In the genomic region with DNA sequence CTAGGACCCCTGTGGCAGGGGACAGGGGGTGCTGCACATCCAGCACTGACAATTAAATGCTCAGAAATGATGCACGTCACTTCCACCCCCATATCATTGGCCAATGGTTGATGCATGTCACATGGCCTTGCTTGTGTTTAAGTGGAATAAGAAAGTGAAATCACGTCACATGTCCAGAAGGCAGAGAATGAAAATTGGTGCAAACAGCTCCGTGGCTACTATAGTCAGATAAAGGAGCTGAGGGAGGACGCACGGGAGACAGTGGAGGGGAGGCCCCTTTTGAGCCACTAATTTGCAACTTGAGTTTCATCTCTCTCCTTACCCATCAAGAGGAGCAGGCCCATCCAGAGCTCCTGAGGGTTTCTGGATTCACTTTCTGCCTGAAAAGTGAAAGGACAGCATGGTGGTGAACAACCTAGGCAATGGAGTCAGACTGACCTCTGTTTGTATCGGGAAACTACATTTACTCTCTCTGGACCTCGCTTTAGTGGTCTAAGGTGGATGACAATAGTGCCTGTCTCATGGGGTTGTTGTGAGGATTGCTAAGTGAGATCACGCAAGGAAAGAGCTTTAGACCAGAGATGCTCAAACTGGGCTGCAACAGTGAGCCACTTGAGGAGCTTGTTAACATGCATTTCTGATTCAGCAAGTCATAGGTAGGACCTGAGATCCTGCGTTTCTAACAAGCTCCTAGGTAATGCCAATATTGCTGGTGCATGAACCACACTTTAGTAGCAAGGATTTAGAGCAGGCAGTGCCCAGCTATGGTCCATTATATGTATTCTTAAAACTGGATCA, we compare ENCODE assay signal across 15 cellular contexts.
DNase-seq lines count a peak whose midpoint lies in the region; ATAC-seq and TF ChIP-seq lines count a peak whose summit lies in the region.
"Had no signal": no experiment of that assay in that cellular context is flagged by ENCODE, and none has a peak within 500 bp of the region (broad histone marks: within the 10 kb centered on the region; RNA-seq: fewer than 3 reads in every experiment).

No MANE protein-coding gene starts in this region.

- H3K27me3 ChIP-seq in osteoblast (ENCODE audit: insufficient read depth, low read length) (no peaks in the 10 kb centered on the region), spleen (replicated peaks in 1 of 7) (peaks cover 0 to 4% (median 0%) of the 10 kb centered on the region in 7 donors)

- no peak overlapping the region for H3K27ac ChIP-seq in osteoblast (ENCODE audit: low read depth, low read length)
- H3K27ac ChIP-seq in spleen, result no peak overlapping the region

- H4K20me1 ChIP-seq in osteoblast (ENCODE audit: insufficient read depth, low read length), result no peaks in the 10 kb centered on the region

- H3K36me3 ChIP-seq in osteoblast (ENCODE audit: insufficient read depth, low read length) (no peaks in the 10 kb centered on the region), spleen (no peaks in the 10 kb centered on the region)

- no peak for TF ChIP-seq CTCF in osteoblast (IDR thresholded peaks at IDR 0.05; ENCODE audit: extremely low read depth, low read depth, low read length)
- TF ChIP-seq CTCF in spleen (IDR thresholded peaks at IDR 0.05 in 8 of 11, conservative IDR thresholded peaks at IDR 0.05 in 3 of 11), result no peak

- no peak overlapping the region for H3K4me3 ChIP-seq in osteoblast (ENCODE audit: insufficient read depth, low read length)
- H3K4me3 ChIP-seq in spleen, result no peak overlapping the region

- no peak for TF ChIP-seq POLR2A in spleen (IDR thresholded peaks at IDR 0.05)

- ATAC-seq in GM18520 (IDR thresholded peaks at IDR 0.05; ENCODE audit: unreplicated experiment), result peak; percentile 40
- peak; percentile 66 for ATAC-seq in GM21619 (IDR thresholded peaks at IDR 0.05; ENCODE audit: unreplicated experiment)
- ATAC-seq in HG03565 (IDR thresholded peaks at IDR 0.05; ENCODE audit: unreplicated experiment), result peak; percentile 71

- WGBS in spleen, 5 donors, result 74 to 82% (median 80%) methylated on average over 9 of the region's 9 CpGs

- peaks cover 31% of the 10 kb centered on the region for H3K4me1 ChIP-seq in osteoblast (ENCODE audit: insufficient read depth, low read length)
- H3K4me1 ChIP-seq in spleen, result peaks cover 0 to 3% (median 0%) of the 10 kb centered on the region in 6 donors

- intact Hi-C loops in spleen (cut with DNase I; ENCODE audit: low total_unique reads), result no loop called here

- H3K9me3 ChIP-seq in osteoblast (ENCODE audit: low read depth, low read length) (no peaks in the 10 kb centered on the region), spleen (no peaks in the 10 kb centered on the region)

- H3K79me2 ChIP-seq in osteoblast (ENCODE audit: insufficient read depth, low read length), result no peaks in the 10 kb centered on the region

- no peak overlapping the region for H3K4me2 ChIP-seq in osteoblast (ENCODE audit: insufficient read depth, low read length)

- peak; percentile 29 for DNase-seq in stimulated activated CD8-positive, alpha-beta memory T cell treated with anti-CD3 and anti-CD28 coated beads, Interleukin-4, amount 100 ng/mL, for 48 hours
- DNase-seq in NAMALWA (ENCODE audit: low spot score), result no peak
- no peak for DNase-seq in osteoblast (ENCODE audit: insufficient read length, low spot score, missing footprints)
- DNase-seq in spleen, result no peak
- DNase-seq: activated naive CD8-positive, alpha-beta T cell treated with anti-CD3 and anti-CD28 coated beads, Interleukin-2, amount 10 ng/mL, durations not matched to agents 7 days and 5 days; C1 segment of cervical spinal cord; naive B cell; NCI-H2107; retina; SHP77 treated with DMSO at 0.1 percent for 48 hours; stimulated activated CD4-positive, alpha-beta T cell treated with anti-CD3 and anti-CD28 coated beads, Interleukin-2, amount 100 ng/mL, for 48 hours; stimulated activated naive CD4-positive, alpha-beta T cell had no signal

- H2AFZ ChIP-seq in osteoblast (ENCODE audit: low read length), result no peak overlapping the region
